8 cellular contexts compared by ENCODE assay signal in the genomic region with DNA sequence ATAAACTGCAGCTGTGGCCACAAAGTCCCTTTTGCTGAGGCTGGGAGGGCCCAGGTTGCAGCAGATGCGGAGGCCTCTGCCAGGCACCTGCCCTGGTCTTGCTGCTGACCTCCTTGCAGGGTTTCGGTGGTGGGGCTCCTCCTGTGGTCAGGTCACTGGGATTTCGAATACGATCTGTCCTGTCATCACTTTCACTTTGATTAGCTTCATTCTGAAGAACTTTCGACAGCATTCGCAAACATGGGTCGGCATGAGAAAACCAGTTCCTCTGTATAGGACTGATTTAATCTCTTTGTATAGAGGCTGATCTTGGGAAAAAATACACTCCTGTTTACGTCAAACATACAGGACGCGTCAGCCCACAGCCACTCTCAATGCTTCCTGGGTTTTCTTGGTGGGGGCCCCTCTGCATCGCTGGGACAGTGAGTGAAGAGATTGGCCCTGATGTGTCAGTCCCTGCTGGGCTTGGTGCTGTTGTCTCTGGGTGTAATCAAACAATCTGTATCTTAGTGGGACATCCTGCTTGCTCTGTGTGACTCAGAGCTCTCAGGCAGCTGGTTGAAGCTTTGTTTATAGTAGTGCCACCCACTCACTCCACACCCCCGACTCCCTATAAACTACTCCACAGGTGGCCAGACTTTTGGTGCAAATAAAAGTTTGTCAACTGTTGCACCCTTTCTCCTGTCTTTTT.
DNase-seq lines count a peak whose midpoint lies in the region; ATAC-seq, FAIRE-seq and TF ChIP-seq lines count a peak whose summit lies in the region.

No MANE protein-coding gene starts in this region.

- H3K27ac ChIP-seq in HCT116 (ENCODE audit: low read depth, low read length) = no peak overlapping the region

- intact Hi-C loops in HCT116 (cut with micrococcal nuclease) = no loop called here

- CTCF ChIA-PET in HCT116 (lab: Charles Lee) = no interaction called here

- H3K36me3 ChIP-seq in HCT116 (ENCODE audit: control insufficient read depth in 1 of 2, insufficient read depth in 2 of 2, low read length in 2 of 2) = no peaks in the 10 kb centered on the region

- no peaks in the 10 kb centered on the region for H3K9me3 ChIP-seq in HCT116 (ENCODE audit: control insufficient read depth in 1 of 2, insufficient read depth in 1 of 2, low read depth in 1 of 2, low read length in 2 of 2)

- no peak overlapping the region for H3K4me3 Mint-ChIP-seq in endothelial cell (ENCODE audit: unreplicated experiment)

- no TSS peak for BruUV-seq in HCT116 (replicated peaks; lab: Mats Ljungman, UMichigan)

- no peak for TF ChIP-seq CTCF in HCT116 (IDR thresholded peaks at IDR 0.05 in 2 of 3, conservative IDR thresholded peaks at IDR 0.05 in 1 of 3; ENCODE audit: borderline replicate concordance in 1 of 3, insufficient read depth in 1 of 3, low read depth in 2 of 3, low read length in 2 of 3)
- TF ChIP-seq CTCF in endothelial cell (IDR thresholded peaks at IDR 0.05; ENCODE audit: unreplicated experiment) = no peak

- no peak for TF ChIP-seq RAD21 in HCT116 (IDR thresholded peaks at IDR 0.05; ENCODE audit: low read depth)

- no peaks in the 10 kb centered on the region for H3K9me2 ChIP-seq in HCT116 (ENCODE audit: insufficient read depth)

- H4K20me1 ChIP-seq in HCT116 (ENCODE audit: insufficient read depth) = no peaks in the 10 kb centered on the region

- H3K79me2 ChIP-seq in HCT116 (ENCODE audit: insufficient read depth, low read length) = no peaks in the 10 kb centered on the region

- no peaks in the 10 kb centered on the region; the same call in 1 of the 2 replicates for H3K27me3 ChIP-seq in HCT116 (ENCODE audit: insufficient read depth, low read length)

- RAD21 ChIA-PET in HCT116 (lab: Charles Lee; ENCODE audit: low non-redundant PET in 1 of 2, low total read pairs in 2 of 2, uncharacterized antibody in 2 of 2, unreplicated experiment in 2 of 2) = no interaction called here

- FAIRE-seq in GM12891 (lab: Jason Lieb, UNC) = peak; percentile 81

- no peak for TF ChIP-seq POLR2A in GM12891 (IDR thresholded peaks at IDR 0.05; ENCODE audit: low read depth, low read length)
- no peak for TF ChIP-seq POLR2A in HCT116 (IDR thresholded peaks at IDR 0.05; ENCODE audit: borderline replicate concordance, extremely low read depth, insufficient read depth, insufficient read length)

- H3K27me3 Mint-ChIP-seq in endothelial cell (ENCODE audit: unreplicated experiment) = peaks cover 7% of the 10 kb centered on the region

- ATAC-seq in HCT116 = peak; percentile 69

- H3K4me1 Mint-ChIP-seq in endothelial cell (ENCODE audit: unreplicated experiment) = peaks cover 14% of the 10 kb centered on the region

- H3K4me1 ChIP-seq in HCT116 (ENCODE audit: control insufficient read depth in 1 of 2, insufficient read depth in 2 of 2, low read length in 2 of 2) = peaks cover 6 to 9% of the 10 kb centered on the region in 2 experiments

- no peak overlapping the region for H3K27ac Mint-ChIP-seq in endothelial cell (ENCODE audit: unreplicated experiment)

- no peaks in the 10 kb centered on the region for H3K36me3 Mint-ChIP-seq in endothelial cell (ENCODE audit: low read depth, unreplicated experiment)

- no peak for DNase-seq in GM12891 (ENCODE audit: insufficient read length, low spot score)
- no peak for DNase-seq in HCT116 (ENCODE audit: low read depth, low spot score)
- DNase-seq in NAMALWA (ENCODE audit: low spot score) = peak; percentile 49
- DNase-seq in activated T-helper 1 cell treated with Interleukin-2 at 50 U/mL for 16 hours (ENCODE audit: low read depth) = peak; percentile 65
- peak; percentile 21 to 91 for DNase-seq in lung microvascular endothelial cell (ENCODE audit: low read depth in 2 of 2)
- peak; percentile 74 for DNase-seq in stimulated activated naive CD4-positive, alpha-beta T cell treated with Interleukin-2 at 50 U/mL for 16 hours (lab: John Stamatoyannopoulos, UW)
- no peak for DNase-seq in GDM1 (lab: John Stamatoyannopoulos, UW)
- no peak for DNase-seq in endothelial cell (ENCODE audit: low spot score)

- peak overlapping the region; percentile 27; the same call in 1 of the 2 replicates for H3K4me2 ChIP-seq in HCT116 (ENCODE audit: low read length)

- H3K9ac ChIP-seq in HCT116 (ENCODE audit: low read length) = no peak overlapping the region

- no peaks in the 10 kb centered on the region for H3K9me3 Mint-ChIP-seq in endothelial cell (ENCODE audit: unreplicated experiment)

- no peak overlapping the region for H2AFZ ChIP-seq in HCT116 (ENCODE audit: low read depth, low read length, poor library complexity, severe bottlenecking)

- no peak overlapping the region for H3K4me3 ChIP-seq in HCT116 (replicated peaks in 1 of 2; ENCODE audit: low read depth in 1 of 2, low read length in 2 of 2)

- POLR2A ChIA-PET in HCT116 (lab: Charles Lee) = no interaction called here

TF ChIP-seq in GM12891, 5 proteins besides CTCF, POLR2A, EP300 and RAD21:
- TF ChIP-seq POU2F2 (IDR thresholded peaks at IDR 0.05; ENCODE audit: low read depth, low read length) (no peak), SPI1 (IDR thresholded peaks at IDR 0.05; ENCODE audit: low read depth, low read length) (peak; percentile 35; the same call in 1 of the 2 replicates)

TF ChIP-seq in HCT116, 20 proteins besides CTCF, POLR2A, EP300 and RAD21:
- TF ChIP-seq JUND (IDR thresholded peaks at IDR 0.05) = 0 out of 2 replicates have a peak, but pooled peaks have one; percentile 24
- no peak for TF ChIP-seq MAX (IDR thresholded peaks at IDR 0.05)
- peak; percentile 87 for TF ChIP-seq EGR1 (IDR thresholded peaks at IDR 0.05; ENCODE audit: low read depth)
- TF ChIP-seq CBX3 (IDR thresholded peaks at IDR 0.05; ENCODE audit: low read depth) = no peak
- TF ChIP-seq FOSL1 (IDR thresholded peaks at IDR 0.05; ENCODE audit: low read depth) = 0 out of 2 replicates have a peak, but pooled peaks have one; percentile 16
- TF ChIP-seq CEBPB (IDR thresholded peaks at IDR 0.05; ENCODE audit: low read depth) = no peak

Comparison
In these comparisons a context has a peak if more than half of its experiments do, and no peak if none do; other contexts are left out.
1. DNase-seq: peak in NAMALWA (single experiment), activated T-helper 1 cell treated with Interleukin-2 at 50 U/mL for 16 hours (single experiment), lung microvascular endothelial cell (2 of 2) and stimulated activated naive CD4-positive, alpha-beta T cell treated with Interleukin-2 at 50 U/mL for 16 hours (single experiment); none in GM12891 (single experiment), HCT116 (single experiment), GDM1 (single experiment) and endothelial cell (single experiment).